Comparison of ENCODE assay signal across 28 cellular contexts in the genomic region with DNA sequence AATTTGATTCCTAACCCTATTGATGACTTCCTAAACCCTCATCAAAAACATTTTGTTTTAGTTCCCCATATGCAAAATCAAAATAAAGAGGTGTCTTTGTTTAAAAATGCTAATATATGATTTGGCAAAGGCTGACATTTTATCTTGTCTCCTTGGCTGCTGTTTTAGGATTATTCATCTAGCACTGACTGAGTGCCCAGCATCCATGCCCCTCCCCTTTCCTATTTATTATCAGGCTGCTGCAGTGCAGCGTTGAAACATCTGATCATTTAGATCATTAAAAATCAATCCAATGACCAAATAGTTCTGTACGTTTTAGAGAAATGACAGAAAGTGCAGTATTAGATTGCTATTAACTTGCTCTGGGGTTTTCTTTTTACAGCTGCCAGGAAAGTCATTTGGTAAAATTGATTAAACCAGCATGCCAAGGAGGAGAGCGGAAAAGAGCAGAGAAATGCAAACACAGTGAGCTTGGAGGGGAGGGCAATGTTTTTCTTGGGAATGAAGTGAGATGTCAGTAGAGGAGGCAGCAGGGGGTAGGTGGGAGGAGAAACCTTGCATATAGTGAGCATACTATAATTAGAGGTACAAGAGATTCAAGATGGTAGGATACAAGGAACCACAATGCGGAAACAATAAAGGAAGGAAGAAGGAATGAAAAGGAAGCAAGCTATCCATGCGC.
DNase-seq lines count a peak whose midpoint lies in the region; TF ChIP-seq lines count a peak whose summit lies in the region.
"Had no signal": no experiment of that assay in that cellular context is flagged by ENCODE, and none has a peak within 500 bp of the region (broad histone marks: within the 10 kb centered on the region; RNA-seq: fewer than 3 reads in every experiment).

No MANE protein-coding gene starts in this region.

- H2AFZ ChIP-seq in parathyroid adenoma: peak overlapping the region; percentile 19

- H3K9ac ChIP-seq in HUES48 (ENCODE audit: low read depth, low read length): no peak overlapping the region
- H3K9ac ChIP-seq in endocrine pancreas (ENCODE audit: control insufficient read depth, insufficient read depth, low read length): no peak overlapping the region
- H3K9ac ChIP-seq in parathyroid adenoma: no peak overlapping the region
- H3K9ac ChIP-seq: SK-N-SH had no signal

- TF ChIP-seq POLR2A in esophagus squamous epithelium (IDR thresholded peaks at IDR 0.05): no peak

- H3K9me3 ChIP-seq in HUES48 (ENCODE audit: control insufficient read depth, insufficient read depth, low read length) (no peaks in the 10 kb centered on the region), endocrine pancreas (ENCODE audit: control insufficient read depth, low read length) (no peaks in the 10 kb centered on the region), parathyroid adenoma (ENCODE audit: control insufficient read depth, low read length) (no peaks in the 10 kb centered on the region), esophagus squamous epithelium (no peaks in the 10 kb centered on the region)
- H3K9me3 ChIP-seq: SK-N-SH, thoracic aorta had no signal

- 0 out of 2 replicates have a peak overlapping the region, but pooled peaks have one; percentile 0 for H3K4me3 ChIP-seq in HUES48 (ENCODE audit: low read depth, low read length)
- H3K4me3 ChIP-seq in endocrine pancreas (ENCODE audit: control insufficient read depth, insufficient read depth, low read length): peak overlapping the region; percentile 77
- no peak overlapping the region for H3K4me3 ChIP-seq in parathyroid adenoma (ENCODE audit: low read depth, low read length)
- no peak overlapping the region for H3K4me3 ChIP-seq in esophagus squamous epithelium
- H3K4me3 ChIP-seq: cardiac muscle cell, thoracic aorta had no signal

- H3K27me3 ChIP-seq in HUES48 (ENCODE audit: control insufficient read depth, insufficient read depth, low read length) (no peaks in the 10 kb centered on the region), endocrine pancreas (ENCODE audit: control insufficient read depth, insufficient read depth, low read length) (no peaks in the 10 kb centered on the region), parathyroid adenoma (ENCODE audit: control insufficient read depth, insufficient read depth, low read length) (no peaks in the 10 kb centered on the region), esophagus squamous epithelium (no peaks in the 10 kb centered on the region)
- H3K27me3 ChIP-seq: cardiac muscle cell, foreskin keratinocyte had no signal

- intact Hi-C loops in esophagus squamous epithelium (cut with DNase I): no loop called here

- H3K27ac ChIP-seq in HUES48 (ENCODE audit: low read depth, low read length): no peak overlapping the region
- H3K27ac ChIP-seq in parathyroid adenoma: no peak overlapping the region
- no peak overlapping the region for H3K27ac ChIP-seq in esophagus squamous epithelium
- H3K27ac ChIP-seq: cardiac muscle cell, epithelial cell of prostate, foreskin keratinocyte, RWPE1, thoracic aorta had no signal

- TF ChIP-seq CTCF in parathyroid adenoma (IDR thresholded peaks at IDR 0.05) (no peak), esophagus squamous epithelium (IDR thresholded peaks at IDR 0.05) (no peak)

- H3K4me2 ChIP-seq in parathyroid adenoma (ENCODE audit: low read length): no peak overlapping the region
- H3K4me2 ChIP-seq: SK-N-SH had no signal

- no peaks in the 10 kb centered on the region for H3K79me2 ChIP-seq in parathyroid adenoma

- DNase-seq in NCI-H69 (lab: John Stamatoyannopoulos, UW): peak; percentile 86
- no peak for DNase-seq in stimulated activated CD4-positive, alpha-beta T cell treated with anti-CD3 and anti-CD28 coated beads, Interleukin-1b, Interleukin-23, amount 100 ng/mL, for 48 hours
- no peak for DNase-seq in esophagus squamous epithelium (lab: John Stamatoyannopoulos, UW)
- no peak for DNase-seq in NOMO-1 treated with dmso at 0.1 percent for 144 hours (lab: John Stamatoyannopoulos, UW; ENCODE audit: unreplicated experiment)
- DNase-seq: activated CD4-positive, alpha-beta memory T cell treated with anti-CD3 and anti-CD28 coated beads, Interleukin-2, amount 10 ng/mL, durations not matched to agents 7 days and 5 days; activated gamma-delta T cell treated with Interleukin-2 at 50 U/mL for 16 hours; amniotic stem cell; CD8-positive, alpha-beta T cell; foreskin keratinocyte; GDM1; HCEC 1CT; immature natural killer cell; KG1; left ventricle myocardium superior; MV-4-11; NCI-H2029; NCI-H524; SK-N-SH; stimulated activated CD4-positive, alpha-beta T cell treated with anti-CD3 and anti-CD28 coated beads, Interleukin-4, amount 100 ng/mL, for 1 hour; stimulated activated naive CD4-positive, alpha-beta T cell; T-helper 9 cell had no signal

- H3K36me3 ChIP-seq in HUES48 (ENCODE audit: control insufficient read depth, insufficient read depth, low read length) (no peaks in the 10 kb centered on the region), endocrine pancreas (ENCODE audit: control insufficient read depth, insufficient read depth, low read length) (no peaks in the 10 kb centered on the region), parathyroid adenoma (ENCODE audit: control insufficient read depth, insufficient read depth, low read length) (no peaks in the 10 kb centered on the region), esophagus squamous epithelium (no peaks in the 10 kb centered on the region)
- H3K36me3 ChIP-seq: cardiac muscle cell, thoracic aorta had no signal

- H3K4me1 ChIP-seq in HUES48 (ENCODE audit: control insufficient read depth, insufficient read depth, low read length) (peaks cover 17% of the 10 kb centered on the region), endocrine pancreas (ENCODE audit: control insufficient read depth, insufficient read depth, low read length) (peaks cover 17% of the 10 kb centered on the region), parathyroid adenoma (no peaks in the 10 kb centered on the region), esophagus squamous epithelium (peaks cover 0 to 4% (median 3%) of the 10 kb centered on the region in 3 donors)
- H3K4me1 ChIP-seq: foreskin keratinocyte had no signal

- WGBS in esophagus squamous epithelium, 2 donors: 60 to 67% methylated on average over 5 of the region's 5 CpGs

Comparison
In these comparisons a context has a peak if more than half of its experiments do, and no peak if none do; other contexts are left out.
1. H3K4me3 ChIP-seq: peak in HUES48 (single experiment) and endocrine pancreas (single experiment); none in parathyroid adenoma (single experiment) and esophagus squamous epithelium (0 of 4).